In genomic region chr3:133572158-133573053, GRCh38 we compare ENCODE assay signal across 8 cellular contexts. TPM values are rescaled to one million over a fixed set of nuclear protein-coding genes. Genes with fewer than 3 reads are reported as not detected.
DNase-seq lines count a peak whose midpoint lies in the region; ATAC-seq and TF ChIP-seq lines count a peak whose summit lies in the region.

No MANE protein-coding gene starts in this region.

- no peak for TF ChIP-seq CTCF in liver (IDR thresholded peaks at IDR 0.05; ENCODE audit: low read depth, low read length, missing input control)
- no peak for TF ChIP-seq CTCF in type B pancreatic cell (conservative IDR thresholded peaks at IDR 0.05)

- H3K27ac Mint-ChIP-seq in type B pancreatic cell = peak overlapping the region; percentile 96

- peaks cover 21% of the 10 kb centered on the region for H3K36me3 Mint-ChIP-seq in type B pancreatic cell

- no peaks in the 10 kb centered on the region for H3K27me3 Mint-ChIP-seq in type B pancreatic cell

- ATAC-seq in GM18511 (IDR thresholded peaks at IDR 0.05; ENCODE audit: unreplicated experiment) (peak; percentile 25), HG03460 (IDR thresholded peaks at IDR 0.05; ENCODE audit: unreplicated experiment) (peak; percentile 25)

- TF ChIP-seq RAD21 in liver (IDR thresholded peaks at IDR 0.05) = no peak

- WGBS in liver = 79% methylated on average over 19 of the region's 19 CpGs

- peak overlapping the region; percentile 83 to 85 for H3K27ac ChIP-seq in liver (ENCODE audit: low read depth in 1 of 2, low read length in 2 of 2)

- DNase-seq in amniotic epithelial cell (ENCODE audit: low read depth) = peak; percentile 37
- DNase-seq in type B pancreatic cell (ENCODE audit: extremely low spot score, unreplicated experiment) = no peak
- DNase-seq in NK-92 treated with Interleukin-12 subunit alpha and Interleukin-12 subunit beta, amount 100 ng/mL, for 24 hours (lab: John Stamatoyannopoulos, UW) = no peak
- DNase-seq in NCI-H446 (lab: John Stamatoyannopoulos, UW) = no peak
- no peak for DNase-seq in SKM-1 (lab: John Stamatoyannopoulos, UW; ENCODE audit: unreplicated experiment)

- peaks cover 0 to 4% (median under 1%) of the 10 kb centered on the region in 4 donors for H3K36me3 ChIP-seq in liver (ENCODE audit: control insufficient read depth in 4 of 4, insufficient read depth in 3 of 4, low read depth in 1 of 4, low read length in 3 of 4)

- no peaks in the 10 kb centered on the region for H3K9me3 Mint-ChIP-seq in type B pancreatic cell

- peaks cover 33% of the 10 kb centered on the region for H3K4me1 Mint-ChIP-seq in type B pancreatic cell (ENCODE audit: unreplicated experiment)

- peaks cover 0 to 20% (median 17%) of the 10 kb centered on the region in 4 donors for H3K4me1 ChIP-seq in liver (ENCODE audit: control insufficient read depth in 4 of 4, insufficient read depth in 4 of 4, low read length in 3 of 4)

- peak overlapping the region in 2 of 3 donors; percentile 21 to 36 for H3K4me3 ChIP-seq in liver (ENCODE audit: low read depth in 1 of 3, low read length in 3 of 3)

- H3K4me3 Mint-ChIP-seq in type B pancreatic cell = peak overlapping the region; percentile 87

- H3K9me3 ChIP-seq in liver (ENCODE audit: control insufficient read depth in 4 of 4, low read length in 3 of 4) = no peaks in the 10 kb centered on the region

- peak overlapping the region in 1 of 2 donors; percentile 87 for H3K9ac ChIP-seq in liver (ENCODE audit: low read depth in 1 of 2, low read length in 2 of 2)

- H3K27me3 ChIP-seq in liver (ENCODE audit: control insufficient read depth in 4 of 4, insufficient read depth in 4 of 4, low read length in 3 of 4) = no peaks in the 10 kb centered on the region

TF ChIP-seq in liver, 16 proteins besides CTCF, POLR2A, EP300 and RAD21:
- TF ChIP-seq REST (IDR thresholded peaks at IDR 0.05) = no peak
- peak; percentile 42 for TF ChIP-seq ATF3 (IDR thresholded peaks at IDR 0.05)

RNA-seq across cellular contexts. Expression of gene CDV3, which starts 1.1 kb away (rescaled TPM):
- total RNA-seq in liver (10 to 100 TPM; 64.0 to 82.6 TPM), type B pancreatic cell (ENCODE audit: low replicate concordance) (153 and 162 TPM in 2 replicates)
- polyA plus RNA-seq in liver = 10 to 100 TPM; 37.5 to 42.1 TPM
